In genomic region chr7:108093903-108094302, GRCh38 we compare ENCODE assay signal across 2 cellular contexts.
TF ChIP-seq lines count a peak whose summit lies in the region.

No MANE protein-coding gene starts in this region.

TF ChIP-seq in IMR-90, 13 proteins besides CTCF, POLR2A, EP300 and RAD21:
- no peak for TF ChIP-seq NFE2L2 (IDR thresholded peaks at IDR 0.05; ENCODE audit: low read depth, low read length)
- TF ChIP-seq USF2 (IDR thresholded peaks at IDR 0.05; ENCODE audit: low read depth, low read length) = no peak
- TF ChIP-seq MAZ (IDR thresholded peaks at IDR 0.05; ENCODE audit: borderline replicate concordance, low read depth, low read length) = no peak
- TF ChIP-seq SMC3 (IDR thresholded peaks at IDR 0.05; ENCODE audit: low read depth, low read length) = no peak
- no peak for TF ChIP-seq BHLHE40 (IDR thresholded peaks at IDR 0.05; ENCODE audit: low read depth, low read length)
- no peak for TF ChIP-seq FOS (IDR thresholded peaks at IDR 0.05; ENCODE audit: low read depth, low read length)
- TF ChIP-seq RFX5 (IDR thresholded peaks at IDR 0.05; ENCODE audit: low read depth, low read length) = no peak
- no peak for TF ChIP-seq MAFK (IDR thresholded peaks at IDR 0.05; ENCODE audit: low read depth, low read length)
TF ChIP-seq in IMR-90: peak in this region for 0.

TF ChIP-seq in endothelial cell of umbilical vein, 7 proteins besides CTCF, POLR2A, EP300 and RAD21:
- TF ChIP-seq GATA2 (IDR thresholded peaks at IDR 0.05; ENCODE audit: insufficient read depth, insufficient read length, low read depth, low read length) (no peak), FOS (IDR thresholded peaks at IDR 0.05; ENCODE audit: borderline replicate concordance, insufficient read depth, low read length) (no peak), JUN (IDR thresholded peaks at IDR 0.05; ENCODE audit: borderline replicate concordance, insufficient read depth, insufficient read length, low read depth) (no peak), POLR2AphosphoS5 (IDR thresholded peaks at IDR 0.05; ENCODE audit: insufficient read depth, low read depth, low read length) (no peak), EZH2 (IDR thresholded peaks at IDR 0.05; ENCODE audit: borderline replicate concordance, low read depth, low read length, severe bottlenecking) (no peak)
